Comparison of ENCODE assay signal across 28 cellular contexts in genomic region chr7:74561898-74562613, GRCh38.
DNase-seq lines count a peak whose midpoint lies in the region; ATAC-seq and TF ChIP-seq lines count a peak whose summit lies in the region.
"Had no signal": no experiment of that assay in that cellular context is flagged by ENCODE, and none has a peak within 500 bp of the region (broad histone marks: within the 10 kb centered on the region; RNA-seq: fewer than 3 reads in every experiment).

No MANE protein-coding gene starts in this region.

- peak; percentile 4 for DNase-seq in COLO668 (lab: John Stamatoyannopoulos, UW; ENCODE audit: unreplicated experiment)
- no peak for DNase-seq in RWPE1 (ENCODE audit: low spot score)
- DNase-seq in left lobe of liver (ENCODE audit: low spot score): no peak
- no peak for DNase-seq in HCEC 1CT
- DNase-seq in HEK293T (ENCODE audit: extremely low spot score): no peak
- DNase-seq: activated CD4-positive, alpha-beta T cell treated with anti-CD3 and anti-CD28 coated beads, Interleukin-2, amount 10 ng/mL, durations not matched to agents 24 days and 14 days; amygdala; DMS153; H9; kidney glomerular epithelial cell; MG63; NCI-H1105 treated with DMSO at 0.1 percent for 48 hours; NCI-H2029 treated with DMSO at 0.1 percent for 48 hours; NCI-H446 treated with DMSO at 0.1 percent for 48 hours; nephron progenitor cell; NK-92 treated with Interleukin-12 subunit alpha and Interleukin-12 subunit beta, amount 100 ng/mL, for 24 hours; SHP77 treated with DMSO at 0.1 percent for 48 hours; SW 1271; T-helper 9 cell; upper lobe of left lung; WERI-Rb-1 had no signal

- ATAC-seq in left lobe of liver: peak; percentile 47
- no peak for ATAC-seq in HG02642 (IDR thresholded peaks at IDR 0.05; ENCODE audit: poor library complexity, unreplicated experiment)
- ATAC-seq: activated naive CD4-positive, alpha-beta T cell treated with anti-CD3 and anti-CD28 coated beads, Interleukin-2, amount 50 U/mL, for 72 hours; K562; stimulated activated memory B cell treated with anti-CD40 and anti-IgM and Interleukin-4, amounts not matched to agents 10 μg/mL and 1 μg/mL and 100 μg/mL, for 72 hours had no signal

- TF ChIP-seq EP300 in Ishikawa (IDR thresholded peaks at IDR 0.05; ENCODE audit: borderline replicate concordance): no peak

- no peak for TF ChIP-seq RAD21 in Ishikawa (IDR thresholded peaks at IDR 0.05; ENCODE audit: low read depth)

- peak overlapping the region; percentile 44 for H3K27ac ChIP-seq in RWPE1
- H3K27ac ChIP-seq: hepatocyte, skin epidermis, upper lobe of left lung, WERI-Rb-1 had no signal

- POLR2A ChIA-PET in RWPE1 (lab: Yijun Ruan, JAX; ENCODE audit: low non-redundant PET) (interaction anchor here (0.5 kb wide), 1 partner anchor 53 kb away, joined by 3 read pairs; no protein-coding TSS in a partner anchor), HEK293T (lab: Yijun Ruan, JAX) (no interaction called here)

- TF ChIP-seq CTCF in RWPE1 (conservative IDR thresholded peaks at IDR 0.05; ENCODE audit: low read depth): no peak

- CTCF ChIA-PET in RWPE1 (lab: Yijun Ruan, JAX) (no interaction called here), HEK293T (lab: Yijun Ruan, JAX) (no interaction called here)

TF ChIP-seq in Ishikawa, 13 proteins besides CTCF, POLR2A, EP300 and RAD21:
- TF ChIP-seq, protein P1, sequence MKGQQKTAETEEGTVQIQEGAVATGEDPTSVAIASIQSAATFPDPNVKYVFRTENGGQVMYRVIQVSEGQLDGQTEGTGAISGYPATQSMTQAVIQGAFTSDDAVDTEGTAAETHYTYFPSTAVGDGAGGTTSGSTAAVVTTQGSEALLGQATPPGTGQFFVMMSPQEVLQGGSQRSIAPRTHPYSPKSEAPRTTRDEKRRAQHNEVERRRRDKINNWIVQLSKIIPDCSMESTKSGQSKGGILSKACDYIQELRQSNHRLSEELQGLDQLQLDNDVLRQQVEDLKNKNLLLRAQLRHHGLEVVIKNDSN (IDR thresholded peaks at IDR 0.05): peak; percentile 46; the same call in 1 of the 2 replicates
- no peak for TF ChIP-seq TEAD4 (IDR thresholded peaks at IDR 0.05)
- TF ChIP-seq NFIC (IDR thresholded peaks at IDR 0.05): peak; percentile 40; the same call in 1 of the 2 replicates

TF ChIP-seq in HEK293T, 16 proteins besides CTCF, POLR2A, EP300 and RAD21:
- TF ChIP-seq SP1 (IDR thresholded peaks at IDR 0.05) (no peak), LEF1 (IDR thresholded peaks at IDR 0.05; ENCODE audit: borderline replicate concordance) (no peak), FOXA1 (IDR thresholded peaks at IDR 0.05) (no peak), L3MBTL2 (conservative IDR thresholded peaks at IDR 0.05) (no peak)
